In the genomic region with DNA sequence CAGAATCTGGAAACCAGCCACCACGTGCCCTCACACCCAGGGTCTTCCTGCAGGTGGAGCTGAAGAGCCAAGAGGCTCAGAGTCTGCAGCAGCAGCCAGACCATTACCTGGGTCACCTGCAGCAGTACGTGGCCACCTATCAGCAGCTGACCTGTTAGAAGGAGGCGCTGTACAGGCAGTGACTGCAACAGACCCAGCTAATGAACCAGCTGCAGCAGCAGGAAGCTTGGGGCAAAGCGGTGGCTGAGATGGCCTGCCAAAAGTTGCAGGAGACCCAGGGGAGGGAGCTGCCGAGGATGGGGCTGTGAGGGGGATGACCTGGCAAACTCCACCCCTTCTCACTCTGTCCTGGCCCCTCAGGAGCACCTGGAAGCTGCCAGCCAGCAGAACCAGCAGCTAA, we compare ENCODE assay signal across 6 cellular contexts. TPM values are rescaled to one million over a fixed set of nuclear protein-coding genes. Genes with fewer than 3 reads are reported as not detected.
"Had no signal": no experiment of that assay in that cellular context is flagged by ENCODE, and none has a peak within 500 bp of the region (broad histone marks: within the 10 kb centered on the region; RNA-seq: fewer than 3 reads in every experiment).

No MANE protein-coding gene starts in this region.

RNA-seq across cellular contexts. Expression of gene GOLGA8T, which starts 8.4 kb away (rescaled TPM):
- total RNA-seq: activated B cell treated with CpG ODN at 0.5 μM for 24 hours; activated CD4-positive, alpha-beta memory T cell treated with anti-CD3 and anti-CD28 coated beads, Interleukin-2, amount 10 ng/mL, durations not matched to agents 7 days and 5 days; activated CD4-positive, alpha-beta T cell treated with anti-CD3 and anti-CD28 coated beads for 36 hours; activated CD4-positive, alpha-beta T cell treated with anti-CD3 and anti-CD28 coated beads, Interleukin-2, amount 10 ng/mL, durations not matched to agents 24 days and 14 days; activated CD4-positive, alpha-beta T cell treated with anti-CD3 and anti-CD28 coated beads, Interleukin-2, amount 10 ng/mL, durations not matched to agents 7 days and 5 days; T-helper 1 cell treated with Interleukin-12 subunit alpha and Interleukin-12 subunit beta and Interleukin-4 antibody, amounts not matched to agents 30 ng/mL and 1 ng/mL, for 36 hours had no signal
